ENCODE assay signal across 1 cellular context in genomic region chr17:43562679-43563146, GRCh38.
TF ChIP-seq lines count a peak whose summit lies in the region.

No MANE protein-coding gene starts in this region.

TF ChIP-seq in HepG2, 621 proteins besides CTCF, POLR2A, EP300 and RAD21 (continued from another document and continues in another):
- TF ChIP-seq ISL2 (CRISPR knock-in tag; IDR thresholded peaks at IDR 0.05), result no peak
- TF ChIP-seq CEBPG (CRISPR knock-in tag; IDR thresholded peaks at IDR 0.05), result no peak
- no peak for TF ChIP-seq SMAD3 (CRISPR knock-in tag; IDR thresholded peaks at IDR 0.05)
- no peak for TF ChIP-seq ZBTB46 (CRISPR knock-in tag; IDR thresholded peaks at IDR 0.05; ENCODE audit: borderline replicate concordance)
- TF ChIP-seq ZBTB20 (CRISPR knock-in tag; IDR thresholded peaks at IDR 0.05; ENCODE audit: borderline replicate concordance, low read depth), result no peak
- TF ChIP-seq, protein P1, sequence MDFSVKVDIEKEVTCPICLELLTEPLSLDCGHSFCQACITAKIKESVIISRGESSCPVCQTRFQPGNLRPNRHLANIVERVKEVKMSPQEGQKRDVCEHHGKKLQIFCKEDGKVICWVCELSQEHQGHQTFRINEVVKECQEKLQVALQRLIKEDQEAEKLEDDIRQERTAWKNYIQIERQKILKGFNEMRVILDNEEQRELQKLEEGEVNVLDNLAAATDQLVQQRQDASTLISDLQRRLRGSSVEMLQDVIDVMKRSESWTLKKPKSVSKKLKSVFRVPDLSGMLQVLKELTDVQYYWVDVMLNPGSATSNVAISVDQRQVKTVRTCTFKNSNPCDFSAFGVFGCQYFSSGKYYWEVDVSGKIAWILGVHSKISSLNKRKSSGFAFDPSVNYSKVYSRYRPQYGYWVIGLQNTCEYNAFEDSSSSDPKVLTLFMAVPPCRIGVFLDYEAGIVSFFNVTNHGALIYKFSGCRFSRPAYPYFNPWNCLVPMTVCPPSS (IDR thresholded peaks at IDR 0.05), result no peak
- no peak for TF ChIP-seq THAP9 (CRISPR knock-in tag; IDR thresholded peaks at IDR 0.05; ENCODE audit: borderline replicate concordance)
- no peak for TF ChIP-seq ZNF713 (CRISPR knock-in tag; IDR thresholded peaks at IDR 0.05)
- TF ChIP-seq FOXO1 (CRISPR knock-in tag; IDR thresholded peaks at IDR 0.05), result no peak
- TF ChIP-seq ZNF652 (CRISPR knock-in tag; IDR thresholded peaks at IDR 0.05; ENCODE audit: borderline replicate concordance, low read depth), result no peak
- no peak for TF ChIP-seq ZNF629 (CRISPR knock-in tag; conservative IDR thresholded peaks at IDR 0.05)
- TF ChIP-seq IKZF4 (CRISPR knock-in tag; IDR thresholded peaks at IDR 0.05; ENCODE audit: borderline replicate concordance, low read depth, not compliant biosample characterization), result no peak
- no peak for TF ChIP-seq GABPA (IDR thresholded peaks at IDR 0.05; ENCODE audit: low read depth, low read length)
- no peak for TF ChIP-seq GABPA (CRISPR knock-in tag; IDR thresholded peaks at IDR 0.05; ENCODE audit: low read depth)
- TF ChIP-seq GMEB1 (CRISPR knock-in tag; IDR thresholded peaks at IDR 0.05; ENCODE audit: borderline replicate concordance), result no peak
- TF ChIP-seq ZNF496 (CRISPR knock-in tag; IDR thresholded peaks at IDR 0.05; ENCODE audit: insufficient replicate concordance), result no peak
- TF ChIP-seq ZNF263 (CRISPR knock-in tag; IDR thresholded peaks at IDR 0.05), result no peak
- TF ChIP-seq ZNF550 (CRISPR knock-in tag; IDR thresholded peaks at IDR 0.05; ENCODE audit: borderline replicate concordance), result no peak
- TF ChIP-seq SNAI1 (CRISPR knock-in tag; IDR thresholded peaks at IDR 0.05; ENCODE audit: borderline replicate concordance), result no peak
- no peak for TF ChIP-seq EZH2 (conservative IDR thresholded peaks at IDR 0.05; ENCODE audit: low read depth, low read length)
- no peak for TF ChIP-seq ZBTB10 (CRISPR knock-in tag; IDR thresholded peaks at IDR 0.05; ENCODE audit: borderline replicate concordance)
- no peak for TF ChIP-seq ZNF3 (CRISPR knock-in tag; IDR thresholded peaks at IDR 0.05)
- no peak for TF ChIP-seq ZNF547 (CRISPR knock-in tag; IDR thresholded peaks at IDR 0.05)
- TF ChIP-seq ZNF766 (CRISPR knock-in tag; IDR thresholded peaks at IDR 0.05; ENCODE audit: borderline replicate concordance), result no peak
- no peak for TF ChIP-seq NR2F1 (CRISPR knock-in tag; IDR thresholded peaks at IDR 0.05)
- no peak for TF ChIP-seq PBX2 (CRISPR knock-in tag; IDR thresholded peaks at IDR 0.05)
- no peak for TF ChIP-seq STAT5B (CRISPR knock-in tag; IDR thresholded peaks at IDR 0.05)
- no peak for TF ChIP-seq ZNF17 (CRISPR knock-in tag; IDR thresholded peaks at IDR 0.05)
- TF ChIP-seq HDAC1 (CRISPR knock-in tag; IDR thresholded peaks at IDR 0.05), result no peak
- TF ChIP-seq ZFP36 (IDR thresholded peaks at IDR 0.05; ENCODE audit: borderline replicate concordance, low read depth, low read length, partially characterized antibody), result no peak
- TF ChIP-seq ZNF687 (CRISPR knock-in tag; IDR thresholded peaks at IDR 0.05), result peak; percentile 24; the same call in 1 of the 2 replicates
- no peak for TF ChIP-seq ZNF484 (CRISPR knock-in tag; IDR thresholded peaks at IDR 0.05; ENCODE audit: borderline replicate concordance, low read depth)
- no peak for TF ChIP-seq FIP1L1 (IDR thresholded peaks at IDR 0.05; ENCODE audit: borderline replicate concordance, insufficient read depth, low read depth, low read length)
- no peak for TF ChIP-seq ZIK1 (CRISPR knock-in tag; IDR thresholded peaks at IDR 0.05; ENCODE audit: borderline replicate concordance, low read depth)
- TF ChIP-seq RARG (CRISPR knock-in tag; IDR thresholded peaks at IDR 0.05; ENCODE audit: low read depth), result no peak
- no peak for TF ChIP-seq SKIL (CRISPR knock-in tag; IDR thresholded peaks at IDR 0.05; ENCODE audit: borderline replicate concordance)
- TF ChIP-seq ZBTB1 (CRISPR knock-in tag; IDR thresholded peaks at IDR 0.05; ENCODE audit: borderline replicate concordance), result no peak
- TF ChIP-seq BRF2 (CRISPR knock-in tag; IDR thresholded peaks at IDR 0.05), result no peak
- TF ChIP-seq ZNF382 (CRISPR knock-in tag; IDR thresholded peaks at IDR 0.05; ENCODE audit: borderline replicate concordance), result no peak
- no peak for TF ChIP-seq CREM (IDR thresholded peaks at IDR 0.05)
- TF ChIP-seq CREM (CRISPR knock-in tag; IDR thresholded peaks at IDR 0.05), result no peak
- TF ChIP-seq, protein P2, sequence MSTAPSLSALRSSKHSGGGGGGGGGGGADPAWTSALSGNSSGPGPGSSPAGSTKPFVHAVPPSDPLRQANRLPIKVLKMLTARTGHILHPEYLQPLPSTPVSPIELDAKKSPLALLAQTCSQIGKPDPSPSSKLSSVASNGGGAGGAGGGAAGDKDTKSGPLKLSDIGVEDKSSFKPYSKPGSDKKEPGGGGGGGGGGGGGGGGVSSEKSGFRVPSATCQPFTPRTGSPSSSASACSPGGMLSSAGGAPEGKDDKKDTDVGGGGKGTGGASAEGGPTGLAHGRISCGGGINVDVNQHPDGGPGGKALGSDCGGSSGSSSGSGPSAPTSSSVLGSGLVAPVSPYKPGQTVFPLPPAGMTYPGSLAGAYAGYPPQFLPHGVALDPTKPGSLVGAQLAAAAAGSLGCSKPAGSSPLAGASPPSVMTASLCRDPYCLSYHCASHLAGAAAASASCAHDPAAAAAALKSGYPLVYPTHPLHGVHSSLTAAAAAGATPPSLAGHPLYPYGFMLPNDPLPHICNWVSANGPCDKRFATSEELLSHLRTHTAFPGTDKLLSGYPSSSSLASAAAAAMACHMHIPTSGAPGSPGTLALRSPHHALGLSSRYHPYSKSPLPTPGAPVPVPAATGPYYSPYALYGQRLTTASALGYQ (CRISPR knock-in tag; IDR thresholded peaks at IDR 0.05), result no peak
